Comparison of ENCODE assay signal across 25 cellular contexts in the genomic region with DNA sequence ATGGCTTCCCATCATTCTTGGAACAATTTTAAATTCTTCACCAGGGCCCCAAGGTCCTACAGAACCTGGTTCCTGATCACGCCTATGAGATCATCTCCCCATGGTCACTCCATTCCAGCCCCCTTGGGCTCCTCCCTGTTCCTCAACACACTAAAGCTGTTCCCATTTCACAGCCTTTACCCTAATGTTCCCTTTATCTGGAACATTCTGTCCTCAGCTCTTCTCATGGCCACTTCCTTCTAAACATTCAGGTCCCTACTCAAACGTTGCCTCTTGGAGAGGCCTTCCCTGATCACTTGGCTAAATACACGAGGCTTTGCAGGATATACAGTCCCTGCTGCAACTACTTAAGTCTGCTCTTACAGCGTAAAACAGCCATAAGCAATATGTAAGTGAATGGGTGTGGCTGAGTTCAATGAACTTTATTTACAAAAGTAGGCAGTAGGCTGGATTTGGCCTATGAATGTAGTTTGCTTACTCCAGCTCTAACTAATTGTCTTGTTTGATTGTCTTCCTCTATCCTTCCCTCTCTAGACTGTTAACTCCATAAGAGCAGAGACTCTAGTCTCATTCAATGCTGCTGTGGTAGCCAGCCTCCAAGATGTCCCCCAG.
"Had no signal": no experiment of that assay in that cellular context is flagged by ENCODE, and none has a peak within 500 bp of the region (broad histone marks: within the 10 kb centered on the region; RNA-seq: fewer than 3 reads in every experiment).

No MANE protein-coding gene starts in this region.

- H3K4me3 Mint-ChIP-seq: effector memory CD8-positive, alpha-beta T cell; memory B cell; mesothelial cell of epicardium; naive thymus-derived CD8-positive, alpha-beta T cell; stimulated activated effector memory CD8-positive, alpha-beta T cell treated with anti-CD3 and anti-CD28 coated beads, Interleukin-12 subunit alpha, Interleukin-12 subunit beta, amount 100 ng/mL, for 72 hours had no signal

- H3K36me3 Mint-ChIP-seq: mesothelial cell of epicardium; naive thymus-derived CD8-positive, alpha-beta T cell; stimulated activated effector memory CD8-positive, alpha-beta T cell treated with anti-CD3 and anti-CD28 coated beads, Interleukin-12 subunit alpha, Interleukin-12 subunit beta, amount 100 ng/mL, for 72 hours had no signal

- H3K9me3 Mint-ChIP-seq: effector memory CD8-positive, alpha-beta T cell; memory B cell; mesothelial cell of epicardium; naive thymus-derived CD8-positive, alpha-beta T cell; stimulated activated effector memory CD8-positive, alpha-beta T cell treated with anti-CD3 and anti-CD28 coated beads, Interleukin-12 subunit alpha, Interleukin-12 subunit beta, amount 100 ng/mL, for 72 hours had no signal

- H3K27ac ChIP-seq: cardiac muscle cell, coronary artery, dorsolateral prefrontal cortex, epithelial cell of prostate, esophagus muscularis mucosa, gastrocnemius medialis, heart right ventricle, left lung, lower lobe of right lung, neutrophil, right atrium auricular region, suprapubic skin, thyroid gland had no signal

- H3K27ac Mint-ChIP-seq: effector memory CD8-positive, alpha-beta T cell; memory B cell; mesothelial cell of epicardium; stimulated activated effector memory CD8-positive, alpha-beta T cell treated with anti-CD3 and anti-CD28 coated beads, Interleukin-12 subunit alpha, Interleukin-12 subunit beta, amount 100 ng/mL, for 72 hours had no signal

- DNase-seq: dorsolateral prefrontal cortex; effector memory CD8-positive, alpha-beta T cell; gastrocnemius medialis; heart right ventricle; islet precursor cell; left lung; lower lobe of right lung; naive thymus-derived CD8-positive, alpha-beta T cell; posterior cingulate gyrus; stimulated activated CD4-positive, alpha-beta T cell treated with anti-CD3 and anti-CD28 coated beads, Interleukin-4, amount 100 ng/mL, for 1 hour; stimulated activated CD8-positive, alpha-beta memory T cell treated with anti-CD3 and anti-CD28 coated beads, Interleukin-4, amount 100 ng/mL, for 48 hours; stimulated activated naive CD8-positive, alpha-beta T cell treated with anti-CD3 and anti-CD28 coated beads, Interleukin-15, Interleukin-2, amounts not matched to agents 100 U/mL and 50 U/mL, for 24 hours; thyroid gland; upper lobe of left lung had no signal

- H3K9me3 ChIP-seq: esophagus muscularis mucosa, gastrocnemius medialis, heart right ventricle, left lung, lower lobe of right lung, neutrophil, right atrium auricular region, suprapubic skin, thyroid gland, upper lobe of left lung had no signal

- H3K27me3 ChIP-seq: cardiac muscle cell, dorsolateral prefrontal cortex, esophagus muscularis mucosa, gastrocnemius medialis, heart right ventricle, left lung, neutrophil, right atrium auricular region, thyroid gland, upper lobe of left lung had no signal

- H3K4me1 Mint-ChIP-seq: memory B cell; mesothelial cell of epicardium; stimulated activated effector memory CD8-positive, alpha-beta T cell treated with anti-CD3 and anti-CD28 coated beads, Interleukin-12 subunit alpha, Interleukin-12 subunit beta, amount 100 ng/mL, for 72 hours had no signal

- H3K4me3 ChIP-seq: cardiac muscle cell, coronary artery, dorsolateral prefrontal cortex, esophagus muscularis mucosa, gastrocnemius medialis, heart right ventricle, left lung, lower lobe of right lung, right atrium auricular region, smooth muscle cell, suprapubic skin, thyroid gland, upper lobe of left lung had no signal

- H3K36me3 ChIP-seq: cardiac muscle cell, esophagus muscularis mucosa, gastrocnemius medialis, heart right ventricle, left lung, lower lobe of right lung, neutrophil, right atrium auricular region, suprapubic skin, thyroid gland, upper lobe of left lung had no signal

- H3K4me1 ChIP-seq: gastrocnemius medialis, heart right ventricle, left lung, right atrium auricular region, suprapubic skin, thyroid gland had no signal
